ENCODE assay signal across 8 cellular contexts in the genomic region with DNA sequence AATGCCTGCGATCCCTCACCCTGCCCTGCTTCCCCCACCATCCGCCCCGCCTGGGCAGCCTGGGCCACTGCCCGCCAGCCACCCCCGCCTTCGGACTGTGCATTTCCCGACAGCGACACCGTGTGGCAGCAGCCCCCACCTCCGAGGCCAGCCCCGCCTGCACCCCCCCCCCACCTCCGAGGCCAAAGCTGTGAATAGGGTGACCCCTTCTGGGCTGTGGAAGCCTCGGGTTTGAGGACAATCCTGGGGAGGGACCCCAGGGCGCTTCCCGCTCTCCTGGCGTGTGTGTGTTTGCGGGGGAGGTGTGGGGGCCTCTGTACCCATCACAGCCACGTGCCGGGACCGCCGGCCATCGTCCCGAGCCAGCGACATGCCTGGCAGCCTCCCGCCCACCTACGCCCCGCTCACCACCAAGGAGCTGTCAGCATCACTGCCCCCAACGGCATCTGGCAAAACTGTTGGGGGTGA. TPM values are rescaled to one million over a fixed set of nuclear protein-coding genes. Genes with fewer than 3 reads are reported as not detected.
A peak's percentile ranks its signal among the peaks of the same experiment; 100 is the strongest.
DNase-seq lines count a peak whose midpoint lies in the region; ATAC-seq and TF ChIP-seq lines count a peak whose summit lies in the region.

No MANE protein-coding gene starts in this region.

- H3K79me2 ChIP-seq in PC-9 (ENCODE audit: low read depth), result no peaks in the 10 kb centered on the region

- peak; percentile 96 for TF ChIP-seq CTCF in PC-9 (conservative IDR thresholded peaks at IDR 0.05)
- TF ChIP-seq CTCF in esophagus squamous epithelium (IDR thresholded peaks at IDR 0.05), result peak; percentile 80 to 97 (median 88)

- CTCF ChIA-PET in PC-9 (lab: Charles Lee), result interaction anchor here (0.6 to 3.2 kb wide), 7 partner anchors 16 to 122 kb away, joined by 3 to 25 read pairs (median 7); no protein-coding TSS in a partner anchor

- H3K4me2 ChIP-seq in PC-9, result no peak overlapping the region

- H3K4me3 ChIP-seq in PC-9 (no peak overlapping the region), esophagus squamous epithelium (no peak overlapping the region)

- H3K27me3 Mint-ChIP-seq in naive thymus-derived CD8-positive, alpha-beta T cell, result no peaks in the 10 kb centered on the region

- H3K9me3 Mint-ChIP-seq in naive thymus-derived CD8-positive, alpha-beta T cell, result no peaks in the 10 kb centered on the region

- H3F3A ChIP-seq in PC-9 (ENCODE audit: insufficient read depth, low read depth), result peaks cover 30% of the 10 kb centered on the region

- H3K36me3 Mint-ChIP-seq in naive thymus-derived CD8-positive, alpha-beta T cell, result no peaks in the 10 kb centered on the region

- no peak overlapping the region for H2AFZ ChIP-seq in PC-9

- intact Hi-C loops in PC-9 (cut with micrococcal nuclease; ENCODE audit: unreplicated experiment), result loop anchor here (1.0 to 10.0 kb wide), 5 partner anchors 40 to 542 kb away; no protein-coding TSS in a partner anchor
- intact Hi-C loops in esophagus squamous epithelium (cut with DNase I), result loop anchor here (5.0 kb wide), 1 partner anchor 119 kb away; no protein-coding TSS in a partner anchor

- WGBS in esophagus squamous epithelium, 2 donors, result no CpG with 5 or more reads among the region's 28 CpGs

- TF ChIP-seq POLR2A in esophagus squamous epithelium (IDR thresholded peaks at IDR 0.05), result no peak

- H3K36me3 ChIP-seq in PC-9 (ENCODE audit: low read depth) (no peaks in the 10 kb centered on the region), esophagus squamous epithelium (peaks cover 4 to 32% (median 4%) of the 10 kb centered on the region in 3 donors)

- H3K27ac ChIP-seq in PC-9 (no peak overlapping the region), esophagus squamous epithelium (peak overlapping the region; percentile 68 to 92 (median 86))

- ATAC-seq in HG03196 (IDR thresholded peaks at IDR 0.05; ENCODE audit: unreplicated experiment) (peak; percentile 44), GM21786 (IDR thresholded peaks at IDR 0.05; ENCODE audit: unreplicated experiment) (no peak)
- peak; percentile 96 to 98 for ATAC-seq in naive thymus-derived CD8-positive, alpha-beta T cell

- H3K9me3 ChIP-seq in PC-9 (ENCODE audit: insufficient read depth, low read depth), result no peaks in the 10 kb centered on the region
- H3K9me3 ChIP-seq in esophagus squamous epithelium, result no peaks in the 10 kb centered on the region

- POLR2A ChIA-PET in PC-9 (lab: Charles Lee; ENCODE audit: unreplicated experiment), result no interaction called here
- POLR2A ChIA-PET in naive thymus-derived CD8-positive, alpha-beta T cell (lab: Charles Lee), result interaction anchor here (0.6 to 3.9 kb wide), 6 partner anchors 80 to 121 kb away, joined by 3 to 17 read pairs (median 8); no protein-coding TSS in a partner anchor

- peak; percentile 44 for DNase-seq in DMS53 treated with DMSO at 0.1 percent for 48 hours (lab: John Stamatoyannopoulos, UW; ENCODE audit: unreplicated experiment)
- DNase-seq in PC-9, result peak; percentile 72 to 91
- DNase-seq in activated T-cell treated with anti-CD3 and anti-CD28 coated beads, Interleukin-2, amount 50 U/mL, for 48 hours, result peak; percentile 89
- peak; percentile 75 for DNase-seq in esophagus squamous epithelium (lab: John Stamatoyannopoulos, UW)
- DNase-seq in naive thymus-derived CD8-positive, alpha-beta T cell, result peak; percentile 73 to 93 (median 83)
- peak; percentile 67 for DNase-seq in stimulated activated CD8-positive, alpha-beta memory T cell treated with anti-CD3 and anti-CD28 coated beads, Interleukin-7, amount 100 ng/mL, for 24 hours (ENCODE audit: low read depth)

- H4K20me1 ChIP-seq in PC-9 (ENCODE audit: insufficient read depth), result no peaks in the 10 kb centered on the region; the same call in 1 of the 2 replicates

- H3K27me3 ChIP-seq in PC-9 (ENCODE audit: insufficient read depth, low read depth), result no peaks in the 10 kb centered on the region
- no peaks in the 10 kb centered on the region for H3K27me3 ChIP-seq in esophagus squamous epithelium

- H3K4me1 Mint-ChIP-seq in naive thymus-derived CD8-positive, alpha-beta T cell, result peaks cover 0 to 5% (median 2%) of the 10 kb centered on the region in 4 donors

- H3K4me1 ChIP-seq in PC-9 (replicated peaks; ENCODE audit: insufficient read depth) (no peaks in the 10 kb centered on the region), esophagus squamous epithelium (peaks cover 39 to 80% (median 50%) of the 10 kb centered on the region in 3 donors)

- H3K27ac Mint-ChIP-seq in naive thymus-derived CD8-positive, alpha-beta T cell, result peak overlapping the region in 1 of 10 donors; percentile 50

- no peak overlapping the region for H3K4me3 Mint-ChIP-seq in naive thymus-derived CD8-positive, alpha-beta T cell

- BruUV-seq in PC-9 (replicated peaks; lab: Mats Ljungman, UMichigan), result no TSS peak

- no peaks in the 10 kb centered on the region for H3K9me2 ChIP-seq in PC-9 (ENCODE audit: insufficient read depth)

RNA-seq across cellular contexts. Expression of gene PPARA, which starts 33.8 kb away (rescaled TPM):
- 43.9 and 48.7 TPM in 2 replicates for total RNA-seq in PC-9 (2021)
- 10 to 100 TPM in 2 of 4 donors, 1 to 10 TPM in 2; 7.7 to 18.5 (median 10.1) TPM for total RNA-seq in esophagus squamous epithelium
- total RNA-seq in naive thymus-derived CD8-positive, alpha-beta T cell, result 10 to 100 TPM; 18.4 to 22.6 TPM
- 1 to 10 TPM; 3.5 to 3.7 (median 3.7) TPM for polyA plus RNA-seq in naive thymus-derived CD8-positive, alpha-beta T cell
